Comparison of ENCODE assay signal across 14 cellular contexts in genomic region chr2:234378440-234378839, GRCh38.
DNase-seq lines count a peak whose midpoint lies in the region; ATAC-seq and TF ChIP-seq lines count a peak whose summit lies in the region.
"Had no signal": no experiment of that assay in that cellular context is flagged by ENCODE, and none has a peak within 500 bp of the region (broad histone marks: within the 10 kb centered on the region; RNA-seq: fewer than 3 reads in every experiment).

No MANE protein-coding gene starts in this region.

- BruUV-seq in MCF 10A (replicated peaks; lab: Mats Ljungman, UMichigan) = no TSS peak

- intact Hi-C loops in breast epithelium (cut with DNase I; ENCODE audit: low total_unique reads) (no loop called here), MCF 10A (cut with micrococcal nuclease) (no loop called here)

- H3K27ac Mint-ChIP-seq in MCF 10A (ENCODE audit: low read depth, unreplicated experiment) (no peak overlapping the region), glutamatergic neuron (ENCODE audit: unreplicated experiment) (peak overlapping the region; percentile 95), HFFc6 (no peak overlapping the region)

- H3K36me3 Mint-ChIP-seq in MCF 10A (ENCODE audit: insufficient read depth, unreplicated experiment) (no peaks in the 10 kb centered on the region), glutamatergic neuron (ENCODE audit: unreplicated experiment) (no peaks in the 10 kb centered on the region), HFFc6 (ENCODE audit: low read depth) (no peaks in the 10 kb centered on the region)

- H3K4me3 ChIP-seq in breast epithelium = no peak overlapping the region
- H3K4me3 ChIP-seq in brain microvascular endothelial cell (ENCODE audit: low read depth, low read length) = no peak overlapping the region
- H3K4me3 ChIP-seq: stomach had no signal

- H3K27ac ChIP-seq in breast epithelium = peak overlapping the region; percentile 62 to 68
- H3K27ac ChIP-seq in brain microvascular endothelial cell = peak overlapping the region; percentile 60
- H3K27ac ChIP-seq: stomach had no signal

- H3K36me3 ChIP-seq in breast epithelium (no peaks in the 10 kb centered on the region), brain microvascular endothelial cell (replicated peaks) (no peaks in the 10 kb centered on the region)
- H3K36me3 ChIP-seq: stomach had no signal

- H3K4me1 ChIP-seq in breast epithelium = no peaks in the 10 kb centered on the region
- H3K4me1 ChIP-seq: stomach had no signal

- TF ChIP-seq CTCF in breast epithelium (IDR thresholded peaks at IDR 0.05) = no peak
- no peak for TF ChIP-seq CTCF in MCF 10A (IDR thresholded peaks at IDR 0.05; ENCODE audit: unreplicated experiment)
- TF ChIP-seq CTCF in brain microvascular endothelial cell (IDR thresholded peaks at IDR 0.05; ENCODE audit: low read depth, low read length, missing control alignments) = no peak
- no peak for TF ChIP-seq CTCF in glutamatergic neuron (IDR thresholded peaks at IDR 0.05; ENCODE audit: partially characterized antibody, unreplicated experiment)
- no peak for TF ChIP-seq CTCF in HFFc6 (IDR thresholded peaks at IDR 0.05)

- H3K4me1 Mint-ChIP-seq in MCF 10A (ENCODE audit: insufficient read depth, unreplicated experiment) = peaks cover 6% of the 10 kb centered on the region
- peaks cover 43% of the 10 kb centered on the region for H3K4me1 Mint-ChIP-seq in glutamatergic neuron (ENCODE audit: low read depth, unreplicated experiment)
- H3K4me1 Mint-ChIP-seq in HFFc6 (ENCODE audit: low read depth) = peaks cover 6% of the 10 kb centered on the region; the same call in 1 of the 2 replicates

- no peak for TF ChIP-seq POLR2A in breast epithelium (IDR thresholded peaks at IDR 0.05)

- H3K4me3 Mint-ChIP-seq in MCF 10A (ENCODE audit: unreplicated experiment) (no peak overlapping the region), glutamatergic neuron (ENCODE audit: unreplicated experiment) (peak overlapping the region; percentile 7), HFFc6 (no peak overlapping the region)

- no peaks in the 10 kb centered on the region for H3K27me3 Mint-ChIP-seq in MCF 10A (ENCODE audit: insufficient read depth, unreplicated experiment)
- H3K27me3 Mint-ChIP-seq in glutamatergic neuron (ENCODE audit: unreplicated experiment) = peaks cover 6% of the 10 kb centered on the region
- peaks cover 6% of the 10 kb centered on the region for H3K27me3 Mint-ChIP-seq in HFFc6 (ENCODE audit: insufficient read depth)

- DNase-seq in breast epithelium (ENCODE audit: low spot score in 2 of 2) (no peak), MCF 10A (ENCODE audit: unreplicated experiment) (no peak), brain microvascular endothelial cell (no peak), glutamatergic neuron (no peak), HFFc6 (no peak)
- no peak for DNase-seq in activated CD4-positive, CD25-positive, alpha-beta regulatory T cell treated with anti-CD3 and anti-CD28 coated beads, Interleukin-2, amount 50 U/mL, for 72 hours
- DNase-seq: activated gamma-delta T cell treated with Interleukin-2 at 50 U/mL for 16 hours, GDM1, NCI-H187, NCI-H510A treated with DMSO at 0.1 percent for 48 hours, posterior cingulate gyrus, stomach had no signal

- no peaks in the 10 kb centered on the region for H3K9me3 Mint-ChIP-seq in MCF 10A (ENCODE audit: unreplicated experiment)
- peaks cover 5% of the 10 kb centered on the region for H3K9me3 Mint-ChIP-seq in glutamatergic neuron (ENCODE audit: unreplicated experiment)
- H3K9me3 Mint-ChIP-seq in HFFc6 = no peaks in the 10 kb centered on the region

- in situ Hi-C loops in brain microvascular endothelial cell (cut with HindIII; ENCODE audit: low pct_ligation_motif_present, low sequenced_read_pairs) = no loop called here

- POLR2A ChIA-PET in MCF 10A (lab: Yijun Ruan, JAX) = interaction anchor here (0.8 to 1.0 kb wide), 3 partner anchors 10 to 479 kb away, joined by 3 to 5 read pairs (median 3); no protein-coding TSS in a partner anchor

- no peaks in the 10 kb centered on the region for H3K9me3 ChIP-seq in breast epithelium
- H3K9me3 ChIP-seq: stomach had no signal

- ATAC-seq in HG03097 (IDR thresholded peaks at IDR 0.05; ENCODE audit: low FRiP score, unreplicated experiment) (no peak), GM21515 (IDR thresholded peaks at IDR 0.05; ENCODE audit: unreplicated experiment) (no peak)

- no peaks in the 10 kb centered on the region for H3K27me3 ChIP-seq in breast epithelium
- no peaks in the 10 kb centered on the region for H3K27me3 ChIP-seq in brain microvascular endothelial cell (replicated peaks)

- CTCF ChIA-PET in MCF 10A (lab: Yijun Ruan, JAX) = interaction anchor here (0.6 kb wide), 1 partner anchor 39 kb away, joined by 3 read pairs; no protein-coding TSS in a partner anchor
